Comparison of ENCODE assay signal across 9 cellular contexts in the genomic region with DNA sequence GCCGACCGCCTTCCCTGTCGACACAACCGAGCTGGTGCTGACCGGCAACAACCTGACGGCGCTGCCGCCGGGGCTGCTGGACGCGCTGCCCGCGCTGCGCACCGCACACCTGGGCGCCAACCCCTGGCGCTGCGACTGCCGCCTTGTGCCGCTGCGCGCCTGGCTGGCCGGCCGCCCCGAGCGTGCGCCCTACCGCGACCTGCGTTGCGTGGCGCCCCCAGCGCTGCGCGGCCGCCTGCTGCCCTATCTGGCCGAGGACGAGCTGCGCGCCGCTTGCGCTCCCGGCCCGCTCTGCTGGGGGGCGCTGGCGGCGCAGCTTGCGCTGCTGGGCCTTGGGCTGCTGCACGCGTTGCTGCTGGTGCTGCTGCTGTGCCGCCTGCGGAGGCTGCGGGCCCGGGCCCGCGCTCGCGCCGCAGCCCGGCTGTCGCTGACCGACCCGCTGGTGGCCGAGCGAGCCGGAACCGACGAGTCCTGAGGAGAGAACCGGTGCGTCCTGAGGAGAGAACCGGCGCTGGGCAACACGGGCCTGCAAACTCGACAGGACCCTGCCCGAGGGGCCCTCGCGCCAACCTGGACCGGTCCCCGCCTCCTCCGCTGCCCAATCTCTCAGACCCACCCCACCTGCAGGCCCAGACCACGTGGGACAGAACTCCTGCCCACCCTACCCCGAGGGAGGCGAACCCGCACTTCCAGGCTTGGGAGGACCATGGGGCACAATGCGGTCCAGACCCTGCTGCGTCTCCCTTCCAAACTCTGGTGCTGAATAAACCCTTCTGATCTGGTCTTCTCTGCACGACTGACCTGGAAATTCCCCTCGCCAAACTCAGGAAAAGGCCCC. TPM values are rescaled to one million over a fixed set of nuclear protein-coding genes. Genes with fewer than 3 reads are reported as not detected.
DNase-seq lines count a peak whose midpoint lies in the region; ATAC-seq and TF ChIP-seq lines count a peak whose summit lies in the region.
"Had no signal": no experiment of that assay in that cellular context is flagged by ENCODE, and none has a peak within 500 bp of the region (broad histone marks: within the 10 kb centered on the region; RNA-seq: fewer than 3 reads in every experiment).

No MANE protein-coding gene starts in this region.

- H3K9me3 ChIP-seq in HUES6 (ENCODE audit: control insufficient read depth, insufficient read depth, low read depth, low read length) (no peaks in the 10 kb centered on the region), right atrium auricular region (no peaks in the 10 kb centered on the region)

- POLR2A ChIA-PET in WTC11 (lab: Charles Lee): interaction anchor here (0.5 to 0.6 kb wide), 2 partner anchors 147 to 389 kb away, joined by 3 to 4 read pairs; no protein-coding TSS in a partner anchor

- TF ChIP-seq CTCF in WTC11 (IDR thresholded peaks at IDR 0.05) (peak; percentile 27; the same call in 1 of the 2 replicates), right atrium auricular region (IDR thresholded peaks at IDR 0.05) (no peak), HFFc6 (IDR thresholded peaks at IDR 0.05) (no peak)

- ATAC-seq in WTC11 (peak; percentile 68), GM19452 (IDR thresholded peaks at IDR 0.05; ENCODE audit: unreplicated experiment) (no peak)

- H3K27ac Mint-ChIP-seq in WTC11 (no peak overlapping the region), HFFc6 (no peak overlapping the region)
- H3K27ac Mint-ChIP-seq: dendritic cell treated with granulocyte-macrophage colony-stimulating factor and Interleukin-4, amounts not matched to agents 40 ng/mL and 50 ng/mL, for 4 days had no signal

- CTCF ChIA-PET in WTC11 (lab: Charles Lee): interaction anchor here (0.6 to 5.5 kb wide), 44 partner anchors 9 to 239 kb away, joined by 3 to 57 read pairs (median 4); no protein-coding TSS in a partner anchor

- no peak overlapping the region for H3K27ac ChIP-seq in HUES6 (ENCODE audit: low read depth, low read length)
- H3K27ac ChIP-seq in right atrium auricular region: peak overlapping the region; percentile 71 to 91

- H3K36me3 ChIP-seq in HUES6 (ENCODE audit: control insufficient read depth, insufficient read depth, low read length): peaks cover 7% of the 10 kb centered on the region; the same call in 1 of the 2 replicates
- peaks cover 25% of the 10 kb centered on the region for H3K36me3 ChIP-seq in right atrium auricular region

- H3K9ac ChIP-seq in HUES6 (ENCODE audit: low read length): no peak overlapping the region

- DNase-seq in WTC11 (ENCODE audit: low spot score) (peak; percentile 76), right atrium auricular region (ENCODE audit: low spot score) (no peak), posterior vena cava (ENCODE audit: low spot score) (no peak), HFFc6 (no peak), nucleus accumbens (lab: John Stamatoyannopoulos, UW) (no peak)
- peak; percentile 36 to 49 for DNase-seq in stimulated activated CD4-positive, alpha-beta T cell treated with anti-CD3 and anti-CD28 coated beads, Interleukin-4, amount 100 ng/mL, for 48 hours (ENCODE audit: low read depth in 2 of 2)

- H3K4me1 Mint-ChIP-seq in WTC11 (peaks cover 20% of the 10 kb centered on the region), HFFc6 (ENCODE audit: low read depth) (no peaks in the 10 kb centered on the region)

- H3K27me3 Mint-ChIP-seq in WTC11 (ENCODE audit: low read depth) (peaks cover 95% of the 10 kb centered on the region), HFFc6 (ENCODE audit: insufficient read depth) (peaks cover 3% of the 10 kb centered on the region; the same call in 1 of the 2 replicates)

- no peaks in the 10 kb centered on the region for H3K9me3 Mint-ChIP-seq in WTC11
- H3K9me3 Mint-ChIP-seq in HFFc6: peaks cover 22% of the 10 kb centered on the region
- H3K9me3 Mint-ChIP-seq: dendritic cell treated with granulocyte-macrophage colony-stimulating factor and Interleukin-4, amounts not matched to agents 40 ng/mL and 50 ng/mL, for 4 days had no signal

- intact Hi-C loops in posterior vena cava (cut with DNase I): no loop called here

- H3K4me3 Mint-ChIP-seq in WTC11 (peak overlapping the region; percentile 53), HFFc6 (no peak overlapping the region)

- H3K27me3 ChIP-seq in HUES6 (ENCODE audit: control insufficient read depth, insufficient read depth, low read length): peaks cover 100% of the 10 kb centered on the region
- no peaks in the 10 kb centered on the region for H3K27me3 ChIP-seq in right atrium auricular region

- H3K4me1 ChIP-seq in HUES6 (ENCODE audit: control insufficient read depth, insufficient read depth, low read length) (peaks cover 30% of the 10 kb centered on the region), right atrium auricular region (peaks cover 0 to 47% of the 10 kb centered on the region in 2 donors)

- peaks cover 10% of the 10 kb centered on the region for H3K36me3 Mint-ChIP-seq in WTC11
- H3K36me3 Mint-ChIP-seq in HFFc6 (ENCODE audit: low read depth): peaks cover 10% of the 10 kb centered on the region

- H3K4me3 ChIP-seq in HUES6 (ENCODE audit: low read depth, low read length) (peak overlapping the region; percentile 63), right atrium auricular region (peak overlapping the region; percentile 23 to 43)

TF ChIP-seq in WTC11, 78 proteins besides CTCF, POLR2A, EP300 and RAD21 (continues in another document):
- TF ChIP-seq JUN (CRISPR knock-in tag; IDR thresholded peaks at IDR 0.05): no peak
- TF ChIP-seq FOXP1 (CRISPR knock-in tag; IDR thresholded peaks at IDR 0.05; ENCODE audit: borderline replicate concordance): peak; percentile 65; the same call in 1 of the 2 replicates
- TF ChIP-seq, protein P1, sequence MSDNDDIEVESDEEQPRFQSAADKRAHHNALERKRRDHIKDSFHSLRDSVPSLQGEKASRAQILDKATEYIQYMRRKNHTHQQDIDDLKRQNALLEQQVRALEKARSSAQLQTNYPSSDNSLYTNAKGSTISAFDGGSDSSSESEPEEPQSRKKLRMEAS (CRISPR knock-in tag; IDR thresholded peaks at IDR 0.05): peak; percentile 39; the same call in 1 of the 2 replicates
- peak; percentile 65 for TF ChIP-seq SP1 (CRISPR knock-in tag; conservative IDR thresholded peaks at IDR 0.05)
- TF ChIP-seq ZNF416 (CRISPR knock-in tag; IDR thresholded peaks at IDR 0.05): peak; percentile 75; the same call in 1 of the 2 replicates
- TF ChIP-seq, protein P2, sequence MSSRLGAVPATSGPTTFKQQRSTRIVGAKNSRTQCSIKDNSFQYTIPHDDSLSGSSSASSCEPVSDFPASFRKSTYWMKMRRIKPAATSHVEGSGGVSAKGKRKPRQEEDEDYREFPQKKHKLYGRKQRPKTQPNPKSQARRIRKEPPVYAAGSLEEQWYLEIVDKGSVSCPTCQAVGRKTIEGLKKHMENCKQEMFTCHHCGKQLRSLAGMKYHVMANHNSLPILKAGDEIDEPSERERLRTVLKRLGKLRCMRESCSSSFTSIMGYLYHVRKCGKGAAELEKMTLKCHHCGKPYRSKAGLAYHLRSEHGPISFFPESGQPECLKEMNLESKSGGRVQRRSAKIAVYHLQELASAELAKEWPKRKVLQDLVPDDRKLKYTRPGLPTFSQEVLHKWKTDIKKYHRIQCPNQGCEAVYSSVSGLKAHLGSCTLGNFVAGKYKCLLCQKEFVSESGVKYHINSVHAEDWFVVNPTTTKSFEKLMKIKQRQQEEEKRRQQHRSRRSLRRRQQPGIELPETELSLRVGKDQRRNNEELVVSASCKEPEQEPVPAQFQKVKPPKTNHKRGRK (CRISPR knock-in tag; IDR thresholded peaks at IDR 0.05; ENCODE audit: borderline replicate concordance): no peak
- TF ChIP-seq, protein P3, sequence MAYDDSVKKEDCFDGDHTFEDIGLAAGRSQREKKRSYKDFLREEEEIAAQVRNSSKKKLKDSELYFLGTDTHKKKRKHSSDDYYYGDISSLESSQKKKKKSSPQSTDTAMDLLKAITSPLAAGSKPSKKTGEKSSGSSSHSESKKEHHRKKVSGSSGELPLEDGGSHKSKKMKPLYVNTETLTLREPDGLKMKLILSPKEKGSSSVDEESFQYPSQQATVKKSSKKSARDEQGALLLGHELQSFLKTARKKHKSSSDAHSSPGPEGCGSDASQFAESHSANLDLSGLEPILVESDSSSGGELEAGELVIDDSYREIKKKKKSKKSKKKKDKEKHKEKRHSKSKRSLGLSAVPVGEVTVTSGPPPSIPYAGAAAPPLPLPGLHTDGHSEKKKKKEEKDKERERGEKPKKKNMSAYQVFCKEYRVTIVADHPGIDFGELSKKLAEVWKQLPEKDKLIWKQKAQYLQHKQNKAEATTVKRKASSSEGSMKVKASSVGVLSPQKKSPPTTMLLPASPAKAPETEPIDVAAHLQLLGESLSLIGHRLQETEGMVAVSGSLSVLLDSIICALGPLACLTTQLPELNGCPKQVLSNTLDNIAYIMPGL (CRISPR knock-in tag; IDR thresholded peaks at IDR 0.05): no peak
- TF ChIP-seq, protein P4, sequence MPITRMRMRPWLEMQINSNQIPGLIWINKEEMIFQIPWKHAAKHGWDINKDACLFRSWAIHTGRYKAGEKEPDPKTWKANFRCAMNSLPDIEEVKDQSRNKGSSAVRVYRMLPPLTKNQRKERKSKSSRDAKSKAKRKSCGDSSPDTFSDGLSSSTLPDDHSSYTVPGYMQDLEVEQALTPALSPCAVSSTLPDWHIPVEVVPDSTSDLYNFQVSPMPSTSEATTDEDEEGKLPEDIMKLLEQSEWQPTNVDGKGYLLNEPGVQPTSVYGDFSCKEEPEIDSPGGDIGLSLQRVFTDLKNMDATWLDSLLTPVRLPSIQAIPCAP (CRISPR knock-in tag; IDR thresholded peaks at IDR 0.05): no peak
- peak; percentile 30; the same call in 1 of the 2 replicates for TF ChIP-seq ESRRA (CRISPR knock-in tag; IDR thresholded peaks at IDR 0.05; ENCODE audit: borderline replicate concordance)
- TF ChIP-seq ZNF263 (CRISPR knock-in tag; IDR thresholded peaks at IDR 0.05; ENCODE audit: low read depth): peak; percentile 21; the same call in 1 of the 2 replicates
- 0 out of 2 replicates have a peak, but pooled peaks have one; percentile 47 for TF ChIP-seq KAT7 (CRISPR knock-in tag; IDR thresholded peaks at IDR 0.05; ENCODE audit: borderline replicate concordance)

RNA-seq across cellular contexts. Expression of a gene that starts 0.9 kb away (rescaled TPM):
- total RNA-seq in WTC11 (2021): 1.4 to 4.3 TPM (median 3.3 TPM) in 3 replicates
- total RNA-seq in right atrium auricular region: 10 to 100 TPM; 25.8 to 34.7 TPM
- under 1 TPM in 1 of 2 donors, not detected in 1; 0.83 TPM for total RNA-seq in posterior vena cava
- 1 to 10 TPM in 1 of 6 experiments, under 1 TPM in 2, not detected in 3; 0.27 to 1.1 (median 0.41) TPM for total RNA-seq in HFFc6 (2021; fragmentation: NEBNext Ultra II Directional; extraction: Animal tissue kit (Norgen Biotek cat#: 25700))

RNA-seq across cellular contexts. Expression of a gene that starts 9.9 kb away (rescaled TPM):
- total RNA-seq in WTC11 (2021) (12.6 to 22.4 TPM (median 15.2 TPM) in 3 replicates), right atrium auricular region (100 to 1,000 TPM; 162 to 287 TPM), posterior vena cava (10 to 100 TPM; 22.9 to 29.8 TPM)
- 10 to 100 TPM in 2 of 6 experiments, 1 to 10 TPM in 4; 4.9 to 13.7 (median 6.5) TPM for total RNA-seq in HFFc6 (2021; fragmentation: NEBNext Ultra II Directional; extraction: Animal tissue kit (Norgen Biotek cat#: 25700))

RNA-seq across cellular contexts. Expression of a gene that starts 36.4 kb away (rescaled TPM):
- total RNA-seq in WTC11 (2021): 7.9 to 12.8 TPM (median 9.3 TPM) in 3 replicates
- total RNA-seq in right atrium auricular region: under 1 TPM in 1 of 2 donors, not detected in 1; 0.24 TPM
- total RNA-seq in posterior vena cava: 1 to 10 TPM; 7.5 to 8.1 TPM
- total RNA-seq in HFFc6 (2021; fragmentation: NEBNext Ultra II Directional; extraction: Animal tissue kit (Norgen Biotek cat#: 25700)): 1 to 10 TPM in 1 of 6 experiments, under 1 TPM in 4, not detected in 1; 0.14 to 1.1 (median 0.73) TPM

Comparison
In these comparisons a context has a peak if more than half of its experiments do, and no peak if none do; other contexts are left out.
1. DNase-seq: peak in WTC11 (single experiment) and stimulated activated CD4-positive, alpha-beta T cell treated with anti-CD3 and anti-CD28 coated beads, Interleukin-4, amount 100 ng/mL, for 48 hours (2 of 2); none in right atrium auricular region (single experiment), posterior vena cava (single experiment), HFFc6 (single experiment) and nucleus accumbens (0 of 56).